Comparison of ENCODE assay signal across 34 cellular contexts in genomic region chr1:18719786-18720436, GRCh38.
DNase-seq lines count a peak whose midpoint lies in the region; ATAC-seq, FAIRE-seq and TF ChIP-seq lines count a peak whose summit lies in the region.
"Had no signal": no experiment of that assay in that cellular context is flagged by ENCODE, and none has a peak within 500 bp of the region (broad histone marks: within the 10 kb centered on the region; RNA-seq: fewer than 3 reads in every experiment).

No MANE protein-coding gene starts in this region.

- no peaks in the 10 kb centered on the region for H3K4me1 ChIP-seq in Panc1 (ENCODE audit: control insufficient read depth, insufficient read depth, low read length)
- H3K4me1 ChIP-seq in hepatocyte (ENCODE audit: insufficient read depth), result no peaks in the 10 kb centered on the region

- ATAC-seq in Panc1, result 0 out of 2 replicates have a peak, but pooled peaks have one; percentile 35
- no peak for ATAC-seq in HG02610 (IDR thresholded peaks at IDR 0.05; ENCODE audit: unreplicated experiment)
- no peak for ATAC-seq in HG03439 (IDR thresholded peaks at IDR 0.05; ENCODE audit: unreplicated experiment)
- no peak for ATAC-seq in GM18511 (IDR thresholded peaks at IDR 0.05; ENCODE audit: unreplicated experiment)
- ATAC-seq: heart right ventricle; left cardiac atrium; natural killer cell treated with Interleukin-12 subunit alpha and Interleukin-12 subunit beta and Interleukin-15 and Interleukin-18, amount 100 ng/mL, for 72 hours; T-helper 17 cell had no signal

- DNase-seq in NCI-H82 (lab: John Stamatoyannopoulos, UW), result peak; percentile 39
- no peak for DNase-seq in NCI-H82 treated with DMSO at 0.1 percent for 48 hours (lab: John Stamatoyannopoulos, UW; ENCODE audit: unreplicated experiment)
- DNase-seq in Panc1 (ENCODE audit: low read depth, low spot score), result no peak
- DNase-seq in hepatocyte (ENCODE audit: low spot score), result peak; percentile 35
- peak; percentile 32 for DNase-seq in urothelium cell line (ENCODE audit: low spot score)
- DNase-seq: activated CD4-positive, alpha-beta memory T cell treated with anti-CD3 and anti-CD28 coated beads, Interleukin-2, amount 10 ng/mL, durations not matched to agents 7 days and 5 days; activated naive CD4-positive, alpha-beta T cell treated with anti-CD3 and anti-CD28 coated beads for 36 hours; CD4-positive, CD25-positive, alpha-beta regulatory T cell; cerebellar nuclear complex; dorsolateral prefrontal cortex; esophagus squamous epithelium; H9; heart right ventricle; KBM-7; left cardiac atrium; NCI-H1105; NCI-H187; NCI-H2171; NCI-H510A treated with DMSO at 0.1 percent for 48 hours; OCI-M1; Right ventricle myocardium superior; stimulated activated naive CD4-positive, alpha-beta T cell; T-helper 17 cell had no signal

- H4K20me1 ChIP-seq in hepatocyte (ENCODE audit: insufficient read depth, poor library complexity, severe bottlenecking), result no peaks in the 10 kb centered on the region

- no peak for FAIRE-seq in urothelium cell line (lab: Jason Lieb, UNC)
- FAIRE-seq: A204.1, D721Med, endometrium, frontal cortex, GM18507 had no signal

- H3K27ac ChIP-seq in Panc1 (ENCODE audit: low read length), result no peak overlapping the region
- no peak overlapping the region for H3K27ac ChIP-seq in hepatocyte
- H3K27ac ChIP-seq: dorsolateral prefrontal cortex, esophagus squamous epithelium, heart right ventricle, skin epidermis, suprapubic skin had no signal

- intact Hi-C loops in Panc1 (cut with micrococcal nuclease; ENCODE audit: unreplicated experiment), result no loop called here

- no peaks in the 10 kb centered on the region for H3K79me2 ChIP-seq in hepatocyte

- no peak for TF ChIP-seq CTCF in Panc1 (IDR thresholded peaks at IDR 0.05)
- TF ChIP-seq CTCF in hepatocyte (IDR thresholded peaks at IDR 0.05; ENCODE audit: poor library complexity), result no peak

- H3K9me2 ChIP-seq in hepatocyte (replicated peaks; ENCODE audit: insufficient read depth), result no peaks in the 10 kb centered on the region

- CTCF ChIA-PET in Panc1 (lab: Charles Lee), result interaction anchor here (0.6 kb wide), 1 partner anchor 1733 kb away, joined by 3 read pairs; no protein-coding TSS in a partner anchor

- 40% methylated on average over 9 of the region's 9 CpGs for WGBS in hepatocyte (ENCODE audit: low lambda C conversion rate, missing lambda C conversion rate)

- H3K4me2 ChIP-seq in hepatocyte, result no peak overlapping the region

- H3K9me3 ChIP-seq in Panc1 (ENCODE audit: control insufficient read depth, insufficient read depth, low read depth, low read length) (no peaks in the 10 kb centered on the region), hepatocyte (ENCODE audit: low read depth) (no peaks in the 10 kb centered on the region)
- H3K9me3 ChIP-seq: esophagus squamous epithelium, heart right ventricle, suprapubic skin had no signal

- in situ Hi-C loops in Panc1 (cut with HindIII; ENCODE audit: low pct_unique_long_range_greater_than_20kb, low sequenced_read_pairs), result no loop called here

- POLR2A ChIA-PET in Panc1 (lab: Charles Lee), result no interaction called here

- H3K4me3 ChIP-seq in Panc1 (ENCODE audit: low read depth in 2 of 2, low read length in 2 of 2) (no peak overlapping the region), hepatocyte (no peak overlapping the region)
- H3K4me3 ChIP-seq: dorsolateral prefrontal cortex, esophagus squamous epithelium, heart right ventricle, skin epidermis, suprapubic skin had no signal

- H3K27me3 ChIP-seq in Panc1 (ENCODE audit: control insufficient read depth, insufficient read depth, low read length) (no peaks in the 10 kb centered on the region; the same call in 1 of the 2 replicates), hepatocyte (peaks cover 100% of the 10 kb centered on the region)

- H2AFZ ChIP-seq in hepatocyte, result no peak overlapping the region

- no TSS peak for BruUV-seq in Panc1 (replicated peaks; lab: Mats Ljungman, UMichigan)

- H3K36me3 ChIP-seq in Panc1 (ENCODE audit: control insufficient read depth, insufficient read depth, low read length) (no peaks in the 10 kb centered on the region), hepatocyte (replicated peaks; ENCODE audit: insufficient read depth, low read depth) (no peaks in the 10 kb centered on the region)
- H3K36me3 ChIP-seq: esophagus squamous epithelium, heart right ventricle, suprapubic skin had no signal

Comparison
In these comparisons a context has a peak if more than half of its experiments do, and no peak if none do; other contexts are left out.
1. DNase-seq: peak in NCI-H82 (single experiment), hepatocyte (single experiment) and urothelium cell line (single experiment); none in NCI-H82 treated with DMSO at 0.1 percent for 48 hours (single experiment) and Panc1 (single experiment).